Comparison of ENCODE assay signal across 9 cellular contexts in the genomic region with DNA sequence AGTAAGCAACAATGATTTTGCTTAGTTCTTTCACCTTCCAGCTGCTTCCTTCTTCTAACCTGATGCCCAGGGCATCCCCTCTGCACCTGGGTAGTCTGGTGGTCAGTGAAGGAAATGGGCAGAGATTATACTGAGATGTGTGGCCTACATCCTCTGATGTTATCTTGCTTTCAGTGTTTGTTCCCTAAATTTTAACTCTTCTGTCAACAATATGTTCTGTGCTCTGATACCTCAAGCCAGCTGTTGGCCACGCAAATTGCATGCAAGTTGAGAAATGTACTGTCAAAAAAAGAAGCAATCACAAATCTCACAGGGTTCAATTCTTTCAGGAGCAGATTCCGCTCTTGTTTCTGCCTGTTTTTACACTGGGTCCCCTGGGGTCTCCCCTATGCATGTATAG.
A peak's percentile ranks its signal among the peaks of the same experiment; 100 is the strongest.
DNase-seq lines count a peak whose midpoint lies in the region; ATAC-seq and TF ChIP-seq lines count a peak whose summit lies in the region.
"Had no signal": no experiment of that assay in that cellular context is flagged by ENCODE, and none has a peak within 500 bp of the region (broad histone marks: within the 10 kb centered on the region; RNA-seq: fewer than 3 reads in every experiment).

No MANE protein-coding gene starts in this region.

- no peak overlapping the region for H3K9ac ChIP-seq in OCI-LY3 (ENCODE audit: low read length)

- peak; percentile 81 for ATAC-seq in HG02943 (IDR thresholded peaks at IDR 0.05; ENCODE audit: low read depth, unreplicated experiment)

- peaks cover 71% of the 10 kb centered on the region for H4K20me1 ChIP-seq in OCI-LY3 (ENCODE audit: insufficient read depth, low read length)

- no peak for TF ChIP-seq CTCF in OCI-LY3 (IDR thresholded peaks at IDR 0.05; ENCODE audit: low read depth, low read length)
- no peak for TF ChIP-seq CTCF in spleen (IDR thresholded peaks at IDR 0.05 in 8 of 11, conservative IDR thresholded peaks at IDR 0.05 in 3 of 11)

- peak overlapping the region; percentile 29 for H3K27ac Mint-ChIP-seq in activated CD4-positive, alpha-beta memory T cell treated with anti-CD3 and anti-CD28 coated beads, Interleukin-2, amount 10 ng/mL, durations not matched to agents 7 days and 5 days
- H3K27ac Mint-ChIP-seq in activated CD4-positive, alpha-beta memory T cell treated with anti-CD3 and anti-CD28 coated beads for 36 hours: no peak overlapping the region

- H3K4me1 Mint-ChIP-seq in activated CD4-positive, alpha-beta memory T cell treated with anti-CD3 and anti-CD28 coated beads, Interleukin-2, amount 10 ng/mL, durations not matched to agents 7 days and 5 days: peaks cover 67% of the 10 kb centered on the region
- H3K4me1 Mint-ChIP-seq in activated CD4-positive, alpha-beta memory T cell treated with anti-CD3 and anti-CD28 coated beads for 36 hours (ENCODE audit: low read depth): peaks cover 58% of the 10 kb centered on the region

- no peak overlapping the region for H3K27ac ChIP-seq in OCI-LY3 (ENCODE audit: low read length)
- H3K27ac ChIP-seq in spleen: peak overlapping the region in 5 of 8 donors; percentile 44 to 76 (median 68)

- POLR2A ChIA-PET in activated CD4-positive, alpha-beta memory T cell treated with anti-CD3 and anti-CD28 coated beads, Interleukin-2, amount 10 ng/mL, durations not matched to agents 7 days and 5 days (lab: Charles Lee): no interaction called here
- POLR2A ChIA-PET in activated CD4-positive, alpha-beta memory T cell treated with anti-CD3 and anti-CD28 coated beads for 36 hours (lab: Charles Lee): no interaction called here

- no peak for DNase-seq in activated CD4-positive, alpha-beta memory T cell treated with anti-CD3 and anti-CD28 coated beads, Interleukin-2, amount 10 ng/mL, durations not matched to agents 7 days and 5 days
- no peak for DNase-seq in activated CD4-positive, alpha-beta memory T cell treated with anti-CD3 and anti-CD28 coated beads for 36 hours
- DNase-seq in spleen (no peak), activated gamma-delta T cell (lab: John Stamatoyannopoulos, UW) (no peak), NCI-H2107 (lab: John Stamatoyannopoulos, UW) (no peak)
- no peak for DNase-seq in activated CD4-positive, alpha-beta T cell treated with anti-CD3 and anti-CD28 coated beads, Interleukin-2, amount 50 U/mL, for 1 hour
- DNase-seq: NCI-H187 had no signal

- H3K9me3 ChIP-seq in OCI-LY3 (ENCODE audit: insufficient read depth, low read length): no peaks in the 10 kb centered on the region
- H3K9me3 ChIP-seq in spleen: no peaks in the 10 kb centered on the region

- CTCF ChIA-PET in activated CD4-positive, alpha-beta memory T cell treated with anti-CD3 and anti-CD28 coated beads, Interleukin-2, amount 10 ng/mL, durations not matched to agents 7 days and 5 days (lab: Charles Lee): no interaction called here
- CTCF ChIA-PET in activated CD4-positive, alpha-beta memory T cell treated with anti-CD3 and anti-CD28 coated beads for 36 hours (lab: Charles Lee): interaction anchor here (0.7 kb wide), 1 partner anchor 74 kb away, joined by 3 read pairs; no protein-coding TSS in a partner anchor

- peak overlapping the region; percentile 21 for H3K4me2 ChIP-seq in OCI-LY3 (ENCODE audit: low read length)

- no peak overlapping the region for H3K4me3 ChIP-seq in OCI-LY3 (ENCODE audit: low read length)
- H3K4me3 ChIP-seq in spleen: no peak overlapping the region

- H2AFZ ChIP-seq in OCI-LY3 (ENCODE audit: low read depth, low read length): no peak overlapping the region

- peaks cover under 1% of the 10 kb centered on the region for H3K9me3 Mint-ChIP-seq in activated CD4-positive, alpha-beta memory T cell treated with anti-CD3 and anti-CD28 coated beads, Interleukin-2, amount 10 ng/mL, durations not matched to agents 7 days and 5 days
- peaks cover 2% of the 10 kb centered on the region for H3K9me3 Mint-ChIP-seq in activated CD4-positive, alpha-beta memory T cell treated with anti-CD3 and anti-CD28 coated beads for 36 hours

- H3K27me3 ChIP-seq in OCI-LY3 (ENCODE audit: low read depth, low read length): no peaks in the 10 kb centered on the region
- no peaks in the 10 kb centered on the region for H3K27me3 ChIP-seq in spleen (replicated peaks in 1 of 7)

- intact Hi-C loops in activated CD4-positive, alpha-beta memory T cell treated with anti-CD3 and anti-CD28 coated beads for 36 hours (cut with micrococcal nuclease): no loop called here
- intact Hi-C loops in spleen (cut with DNase I; ENCODE audit: low total_unique reads): no loop called here

- WGBS in spleen, 5 donors: 61 to 86% (median 72%) methylated on average over 2 of the region's 2 CpGs

- H3K36me3 ChIP-seq in OCI-LY3 (replicated peaks; ENCODE audit: low read depth, low read length) (peaks cover 3% of the 10 kb centered on the region), spleen (no peaks in the 10 kb centered on the region)

- H3K4me1 ChIP-seq in OCI-LY3 (ENCODE audit: low read length) (peaks cover 63% of the 10 kb centered on the region), spleen (peaks cover 48 to 94% (median 71%) of the 10 kb centered on the region in 6 donors)

- H3K27me3 Mint-ChIP-seq in activated CD4-positive, alpha-beta memory T cell treated with anti-CD3 and anti-CD28 coated beads, Interleukin-2, amount 10 ng/mL, durations not matched to agents 7 days and 5 days: no peaks in the 10 kb centered on the region
- no peaks in the 10 kb centered on the region for H3K27me3 Mint-ChIP-seq in activated CD4-positive, alpha-beta memory T cell treated with anti-CD3 and anti-CD28 coated beads for 36 hours

- no peak for TF ChIP-seq POLR2A in spleen (IDR thresholded peaks at IDR 0.05)

- no peak overlapping the region for H3K4me3 Mint-ChIP-seq in activated CD4-positive, alpha-beta memory T cell treated with anti-CD3 and anti-CD28 coated beads, Interleukin-2, amount 10 ng/mL, durations not matched to agents 7 days and 5 days
- no peak overlapping the region for H3K4me3 Mint-ChIP-seq in activated CD4-positive, alpha-beta memory T cell treated with anti-CD3 and anti-CD28 coated beads for 36 hours

- peaks cover 94% of the 10 kb centered on the region for H3K79me2 ChIP-seq in OCI-LY3 (ENCODE audit: low read length)

- H3K36me3 Mint-ChIP-seq in activated CD4-positive, alpha-beta memory T cell treated with anti-CD3 and anti-CD28 coated beads, Interleukin-2, amount 10 ng/mL, durations not matched to agents 7 days and 5 days (ENCODE audit: low read depth): peaks cover 15% of the 10 kb centered on the region
- H3K36me3 Mint-ChIP-seq in activated CD4-positive, alpha-beta memory T cell treated with anti-CD3 and anti-CD28 coated beads for 36 hours: peaks cover 4% of the 10 kb centered on the region
